8 cellular contexts compared by ENCODE assay signal in genomic region chr19:40529093-40529954, GRCh38. TPM values are rescaled to one million over a fixed set of nuclear protein-coding genes. Genes with fewer than 3 reads are reported as not detected.
DNase-seq lines count a peak whose midpoint lies in the region; ATAC-seq and TF ChIP-seq lines count a peak whose summit lies in the region.

No MANE protein-coding gene starts in this region.

- H3K9me3 Mint-ChIP-seq in activated CD4-positive, alpha-beta T cell treated with anti-CD3 and anti-CD28 coated beads, Interleukin-2, amount 10 ng/mL, durations not matched to agents 24 days and 14 days: peaks cover 4% of the 10 kb centered on the region

- no peaks in the 10 kb centered on the region for H3K4me1 ChIP-seq in colonic mucosa

- H3K27me3 Mint-ChIP-seq in activated CD4-positive, alpha-beta T cell treated with anti-CD3 and anti-CD28 coated beads, Interleukin-2, amount 10 ng/mL, durations not matched to agents 24 days and 14 days: peaks cover 32% of the 10 kb centered on the region

- peak overlapping the region; percentile 53 for H3K27ac Mint-ChIP-seq in activated CD4-positive, alpha-beta T cell treated with anti-CD3 and anti-CD28 coated beads, Interleukin-2, amount 10 ng/mL, durations not matched to agents 24 days and 14 days

- peak; percentile 85 for TF ChIP-seq CTCF in colonic mucosa (IDR thresholded peaks at IDR 0.05)

- no peaks in the 10 kb centered on the region for H3K27me3 ChIP-seq in colonic mucosa

- peaks cover 16% of the 10 kb centered on the region for H3K4me1 Mint-ChIP-seq in activated CD4-positive, alpha-beta T cell treated with anti-CD3 and anti-CD28 coated beads, Interleukin-2, amount 10 ng/mL, durations not matched to agents 24 days and 14 days

- peak overlapping the region; percentile 73 for H3K4me3 Mint-ChIP-seq in activated CD4-positive, alpha-beta T cell treated with anti-CD3 and anti-CD28 coated beads, Interleukin-2, amount 10 ng/mL, durations not matched to agents 24 days and 14 days

- H3K9ac ChIP-seq in colonic mucosa (ENCODE audit: low read depth in 2 of 2, low read length in 2 of 2): peak overlapping the region in 1 of 2 donors; percentile 73

- DNase-seq in DMS153 treated with DMSO at 0.1 percent for 48 hours (lab: John Stamatoyannopoulos, UW; ENCODE audit: unreplicated experiment) (peak; percentile 80), NCI-H510A (lab: John Stamatoyannopoulos, UW) (peak; percentile 84), colonic mucosa (peak; percentile 83), left lobe of liver (ENCODE audit: low spot score) (peak; percentile 86)
- peak; percentile 97 for DNase-seq in activated CD4-positive, alpha-beta T cell treated with anti-CD3 and anti-CD28 coated beads, Interleukin-2, amount 10 ng/mL, durations not matched to agents 24 days and 14 days
- peak; percentile 79 to 89 (median 80) for DNase-seq in stimulated activated CD4-positive, alpha-beta T cell treated with anti-CD3 and anti-CD28 coated beads, Interleukin-1b, Interleukin-23, amount 100 ng/mL, for 24 hours (ENCODE audit: low read depth in 4 of 4, low spot score in 1 of 4)

- H3K4me3 ChIP-seq in colonic mucosa: peak overlapping the region; percentile 48

- ATAC-seq in HG03097 (IDR thresholded peaks at IDR 0.05; ENCODE audit: low FRiP score, unreplicated experiment) (peak; percentile 60), left lobe of liver (peak; percentile 96), HG02885 (IDR thresholded peaks at IDR 0.05; ENCODE audit: poor library complexity, unreplicated experiment) (no peak)

- no peaks in the 10 kb centered on the region for H3K9me3 ChIP-seq in colonic mucosa

- intact Hi-C loops in activated CD4-positive, alpha-beta T cell treated with anti-CD3 and anti-CD28 coated beads, Interleukin-2, amount 10 ng/mL, durations not matched to agents 24 days and 14 days (cut with micrococcal nuclease): loop anchor here (2.0 to 10.0 kb wide), 5 partner anchors 41 to 225 kb away; partner anchors contain the start of genes BLVRB and SPTBN4
- intact Hi-C loops in colonic mucosa (cut with DNase I): loop anchor here (5.0 to 10.0 kb wide), 2 partner anchors 68 to 225 kb away; no protein-coding TSS in a partner anchor

- H3K36me3 ChIP-seq in colonic mucosa: no peaks in the 10 kb centered on the region

- no peak overlapping the region for H3K27ac ChIP-seq in colonic mucosa

- H3K36me3 Mint-ChIP-seq in activated CD4-positive, alpha-beta T cell treated with anti-CD3 and anti-CD28 coated beads, Interleukin-2, amount 10 ng/mL, durations not matched to agents 24 days and 14 days (ENCODE audit: low read depth): no peaks in the 10 kb centered on the region

RNA-seq across cellular contexts. Expression of gene SHKBP1, which starts 47.3 kb away (rescaled TPM):
- total RNA-seq in activated CD4-positive, alpha-beta T cell treated with anti-CD3 and anti-CD28 coated beads, Interleukin-2, amount 10 ng/mL, durations not matched to agents 24 days and 14 days: 111 and 113 TPM in 2 replicates
- total RNA-seq in colonic mucosa (10 to 100 TPM; 53.6 to 87.8 TPM), left lobe of liver (15.2 TPM)
